ENCODE assay signal across 14 cellular contexts in the genomic region with DNA sequence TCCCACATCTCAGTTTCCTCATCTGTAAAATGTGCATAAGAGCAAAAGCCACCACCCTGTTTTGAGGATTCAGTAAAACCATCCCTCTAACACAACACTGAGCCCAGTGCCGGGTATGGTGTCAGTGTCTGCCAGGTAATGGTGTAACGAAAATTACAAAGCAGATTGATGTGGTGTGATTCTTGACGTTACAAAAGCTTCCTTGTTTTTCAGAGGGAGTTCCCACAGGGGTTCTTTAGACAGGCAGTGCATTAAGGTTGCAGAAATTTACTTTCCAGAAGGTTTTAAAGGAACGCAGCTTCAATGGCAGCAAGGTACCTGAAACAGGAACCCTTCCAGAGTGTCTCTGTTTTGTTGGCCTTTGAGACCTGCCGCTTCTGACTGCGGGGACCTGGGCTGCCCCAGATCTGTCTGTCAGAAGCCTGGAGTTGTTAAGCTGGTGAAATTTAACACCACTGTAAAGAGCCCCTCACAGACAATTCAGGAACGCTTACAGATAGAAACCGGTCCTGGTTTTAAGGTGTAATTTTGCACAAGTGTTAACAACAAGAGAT.
DNase-seq lines count a peak whose midpoint lies in the region; ATAC-seq and TF ChIP-seq lines count a peak whose summit lies in the region.
"Had no signal": no experiment of that assay in that cellular context is flagged by ENCODE, and none has a peak within 500 bp of the region (broad histone marks: within the 10 kb centered on the region; RNA-seq: fewer than 3 reads in every experiment).

No MANE protein-coding gene starts in this region.

- peak overlapping the region; percentile 7 for H3K4me3 ChIP-seq in SU-DHL-6 (ENCODE audit: insufficient read depth, low read length, poor library complexity, severe bottlenecking)
- H3K4me3 ChIP-seq: A549, HAP-1, MG63, testis had no signal

- peaks cover 94% of the 10 kb centered on the region for H3F3A ChIP-seq in SU-DHL-6 (ENCODE audit: insufficient read depth)

- H3K36me3 ChIP-seq in SU-DHL-6 (ENCODE audit: low read length) = peaks cover 9% of the 10 kb centered on the region
- H3K36me3 ChIP-seq: HAP-1, MG63 had no signal

- no peak for TF ChIP-seq CTCF in SU-DHL-6 (IDR thresholded peaks at IDR 0.05; ENCODE audit: insufficient read depth, low read length, poor library complexity, severe bottlenecking)

- peaks cover 5% of the 10 kb centered on the region; the same call in 1 of the 2 replicates for H3K9me3 ChIP-seq in SU-DHL-6 (ENCODE audit: insufficient read depth, low read length)
- H3K9me3 ChIP-seq: HAP-1, MG63, testis had no signal

- H3K79me2 ChIP-seq in SU-DHL-6 (ENCODE audit: insufficient read depth, low read length) = peaks cover 58% of the 10 kb centered on the region

- DNase-seq in Right ventricle myocardium superior (no peak), cardiac septum (ENCODE audit: low spot score) (no peak), iPS-NIHi7 (ENCODE audit: extremely low spot score) (peak; percentile 54), T-helper 9 cell (no peak), GM19240 (ENCODE audit: insufficient read length, low spot score) (no peak)
- no peak for DNase-seq in stimulated activated CD4-positive, alpha-beta T cell treated with anti-CD3 and anti-CD28 coated beads, Interleukin-4, amount 100 ng/mL, for 24 hours
- DNase-seq: activated naive CD4-positive, alpha-beta T cell treated with anti-CD3 and anti-CD28 coated beads, Interleukin-2, amount 10 ng/mL, durations not matched to agents 7 days and 5 days; MG63; NCI-H526; testis had no signal

- no peaks in the 10 kb centered on the region for H3K9me2 ChIP-seq in SU-DHL-6 (replicated peaks; ENCODE audit: insufficient read depth, low read length)

- H3K4me2 ChIP-seq in SU-DHL-6 (ENCODE audit: low read depth, low read length, poor library complexity, severe bottlenecking) = peak overlapping the region; percentile 73
- H3K4me2 ChIP-seq: A549 had no signal

- H3K27ac ChIP-seq in SU-DHL-6 (ENCODE audit: low read depth, low read length) = peak overlapping the region; percentile 96
- H3K27ac ChIP-seq: testis had no signal

- no peak overlapping the region for H2AFZ ChIP-seq in SU-DHL-6 (ENCODE audit: low read depth, low read length, severe bottlenecking)

- peak overlapping the region; percentile 53 for H3K9ac ChIP-seq in SU-DHL-6 (ENCODE audit: low read length)

- peak; percentile 61 for ATAC-seq in Right ventricle myocardium superior (ENCODE audit: poor library complexity)
- ATAC-seq in HG03354 (IDR thresholded peaks at IDR 0.05; ENCODE audit: poor library complexity, severe bottlenecking, unreplicated experiment) = no peak

- H4K20me1 ChIP-seq in SU-DHL-6 (ENCODE audit: low read depth, low read length) = no peaks in the 10 kb centered on the region

- H3K27me3 ChIP-seq in SU-DHL-6 (ENCODE audit: low read length) = no peaks in the 10 kb centered on the region
- H3K27me3 ChIP-seq: MG63, testis had no signal

- intact Hi-C loops in Right ventricle myocardium superior (cut with DNase I) (no loop called here), cardiac septum (cut with DNase I) (no loop called here)
